In genomic region chr1:39970274-39970673, GRCh38 we compare ENCODE assay signal across 19 cellular contexts. TPM values are rescaled to one million over a fixed set of nuclear protein-coding genes. Genes with fewer than 3 reads are reported as not detected.
DNase-seq lines count a peak whose midpoint lies in the region; ATAC-seq and TF ChIP-seq lines count a peak whose summit lies in the region.
"Had no signal": no experiment of that assay in that cellular context is flagged by ENCODE, and none has a peak within 500 bp of the region (broad histone marks: within the 10 kb centered on the region; RNA-seq: fewer than 3 reads in every experiment).

No MANE protein-coding gene starts in this region.

- no peak for TF ChIP-seq POLR2A in esophagus squamous epithelium (IDR thresholded peaks at IDR 0.05)
- TF ChIP-seq POLR2A in transverse colon (IDR thresholded peaks at IDR 0.05): no peak
- TF ChIP-seq POLR2A in suprapubic skin (IDR thresholded peaks at IDR 0.05): no peak

- TF ChIP-seq EP300 in transverse colon (IDR thresholded peaks at IDR 0.05; ENCODE audit: low read depth) (no peak), suprapubic skin (IDR thresholded peaks at IDR 0.05) (no peak)

- no peak for TF ChIP-seq CTCF in DND-41 (IDR thresholded peaks at IDR 0.05; ENCODE audit: borderline replicate concordance, extremely low read depth, low read length, poor library complexity, severe bottlenecking)
- TF ChIP-seq CTCF in esophagus squamous epithelium (IDR thresholded peaks at IDR 0.05): no peak
- TF ChIP-seq CTCF in transverse colon (IDR thresholded peaks at IDR 0.05): no peak
- no peak for TF ChIP-seq CTCF in suprapubic skin (IDR thresholded peaks at IDR 0.05)

- ATAC-seq in DND-41 (ENCODE audit: insufficient read depth, low read depth): 0 out of 3 replicates have a peak, but pooled peaks have one; percentile 41
- ATAC-seq: effector memory CD8-positive, alpha-beta T cell had no signal

- H3K79me2 ChIP-seq in DND-41 (ENCODE audit: insufficient read depth, low read length): no peaks in the 10 kb centered on the region

- H3K4me3 ChIP-seq in DND-41 (ENCODE audit: low read depth in 1 of 2, low read length in 2 of 2): no peak overlapping the region
- no peak overlapping the region for H3K4me3 ChIP-seq in esophagus squamous epithelium
- H3K4me3 ChIP-seq in transverse colon: no peak overlapping the region
- H3K4me3 ChIP-seq in suprapubic skin: no peak overlapping the region
- H3K4me3 ChIP-seq: uterus had no signal

- H4K20me1 ChIP-seq in DND-41 (ENCODE audit: insufficient read depth, low read length): no peaks in the 10 kb centered on the region; the same call in 1 of the 2 replicates

- H3K9ac ChIP-seq in DND-41 (ENCODE audit: low read depth, low read length): no peak overlapping the region

- H3K27ac ChIP-seq in DND-41 (ENCODE audit: low read length): no peak overlapping the region
- H3K27ac ChIP-seq in esophagus squamous epithelium: peak overlapping the region; percentile 47 to 82 (median 72)
- H3K27ac ChIP-seq in transverse colon: no peak overlapping the region
- no peak overlapping the region for H3K27ac ChIP-seq in suprapubic skin
- H3K27ac ChIP-seq: uterus had no signal

- H3K9me3 ChIP-seq in DND-41 (ENCODE audit: insufficient read depth, low read length, severe bottlenecking) (no peaks in the 10 kb centered on the region), esophagus squamous epithelium (no peaks in the 10 kb centered on the region), transverse colon (no peaks in the 10 kb centered on the region), suprapubic skin (no peaks in the 10 kb centered on the region)
- H3K9me3 ChIP-seq: uterus had no signal

- H3K4me1 ChIP-seq in DND-41 (ENCODE audit: insufficient read depth, low read length) (no peaks in the 10 kb centered on the region), esophagus squamous epithelium (peaks cover 15 to 44% (median 26%) of the 10 kb centered on the region in 3 donors), transverse colon (peaks cover 0 to 6% (median 2%) of the 10 kb centered on the region in 4 donors), suprapubic skin (peaks cover 19% of the 10 kb centered on the region)
- H3K4me1 ChIP-seq: uterus had no signal

- H3K36me3 ChIP-seq in DND-41 (ENCODE audit: insufficient read depth, low read length) (no peaks in the 10 kb centered on the region), esophagus squamous epithelium (peaks cover 0 to 37% (median 22%) of the 10 kb centered on the region in 3 donors), transverse colon (no peaks in the 10 kb centered on the region), suprapubic skin (peaks cover 16% of the 10 kb centered on the region)
- H3K36me3 ChIP-seq: uterus had no signal

- WGBS in esophagus squamous epithelium, 2 donors: 30 to 56% methylated on average over 4 of the region's 4 CpGs
- 61% methylated on average over 4 of the region's 4 CpGs; no CpG with 5 or more reads in 1 of the 2 donors for WGBS in transverse colon (ENCODE audit: low coverage in 1 of 2), 2 donors
- WGBS in suprapubic skin: 71% methylated on average over 4 of the region's 4 CpGs

- intact Hi-C loops in esophagus squamous epithelium (cut with DNase I) (loop anchor here (5.0 kb wide), 1 partner anchor 153 kb away; no protein-coding TSS in a partner anchor), transverse colon (cut with DNase I; ENCODE audit: low total_unique reads) (loop anchor here (5.0 kb wide), 1 partner anchor 53 kb away; no protein-coding TSS in a partner anchor)

- H2AFZ ChIP-seq in DND-41 (ENCODE audit: low read depth, low read length): no peak overlapping the region

- H3K27me3 ChIP-seq in DND-41 (ENCODE audit: insufficient read depth, low read length, poor library complexity): no peaks in the 10 kb centered on the region
- peaks cover 0 to 5% (median 0%) of the 10 kb centered on the region in 4 donors for H3K27me3 ChIP-seq in esophagus squamous epithelium
- no peaks in the 10 kb centered on the region for H3K27me3 ChIP-seq in transverse colon
- no peaks in the 10 kb centered on the region for H3K27me3 ChIP-seq in suprapubic skin
- H3K27me3 ChIP-seq: uterus had no signal

- H3K4me2 ChIP-seq in DND-41 (ENCODE audit: insufficient read depth, low read length): no peak overlapping the region

- in situ Hi-C loops in transverse colon (cut with MboI; ENCODE audit: low pct_ligation_motif_present in 1 of 4, low pct_unique_long_range_greater_than_20kb in 1 of 4, low sequenced_read_pairs in 3 of 4): loop anchor here (5.0 to 10.0 kb wide), 5 partner anchors 45 to 155 kb away; no protein-coding TSS in a partner anchor

- DNase-seq in DND-41 (no peak), NCI-H2171 (lab: John Stamatoyannopoulos, UW) (peak; percentile 88), esophagus squamous epithelium (lab: John Stamatoyannopoulos, UW) (no peak), transverse colon (peak; percentile 48), suprapubic skin (ENCODE audit: low spot score in 2 of 2) (no peak), GDM1 (lab: John Stamatoyannopoulos, UW) (no peak), SIG-M5 treated with dmso at 0.1 percent for 504 hours (lab: John Stamatoyannopoulos, UW; ENCODE audit: unreplicated experiment) (no peak)
- DNase-seq: activated CD4-positive, alpha-beta T cell treated with anti-CD3 and anti-CD28 coated beads, Interleukin-2, amount 50 U/mL, for 48 hours; activated CD4-positive, CD25-positive, alpha-beta regulatory T cell; activated gamma-delta T cell; CD4-positive, CD25-positive, alpha-beta regulatory T cell; effector memory CD8-positive, alpha-beta T cell; Kasumi-1; mesenchymal stem cell; naive B cell; NCI-H1092 treated with DMSO at 0.1 percent for 48 hours; NCI-H2081 treated with DMSO at 0.1 percent for 48 hours; T-helper 9 cell; uterus had no signal

RNA-seq across cellular contexts. Expression of gene MFSD2A, which starts 15.3 kb away (rescaled TPM):
- total RNA-seq in esophagus squamous epithelium (10 to 100 TPM; 20.4 to 49.1 (median 30.8) TPM), transverse colon (10 to 100 TPM in 3 of 4 donors, 1 to 10 TPM in 1; 2.0 to 79.3 (median 13.1) TPM), suprapubic skin (100 to 1,000 TPM; 169 to 416 (median 303) TPM)

Comparison
In these comparisons a context has a peak if more than half of its experiments do, and no peak if none do; other contexts are left out.
1. DNase-seq: peak in NCI-H2171 (single experiment) and transverse colon (single experiment); none in DND-41 (single experiment), esophagus squamous epithelium (single experiment), suprapubic skin (0 of 2), GDM1 (single experiment) and SIG-M5 treated with dmso at 0.1 percent for 504 hours (single experiment).
2. H3K27ac ChIP-seq: peak in esophagus squamous epithelium (4 of 4); none in DND-41 (single experiment), transverse colon (0 of 4) and suprapubic skin (single experiment).